In the genomic region with DNA sequence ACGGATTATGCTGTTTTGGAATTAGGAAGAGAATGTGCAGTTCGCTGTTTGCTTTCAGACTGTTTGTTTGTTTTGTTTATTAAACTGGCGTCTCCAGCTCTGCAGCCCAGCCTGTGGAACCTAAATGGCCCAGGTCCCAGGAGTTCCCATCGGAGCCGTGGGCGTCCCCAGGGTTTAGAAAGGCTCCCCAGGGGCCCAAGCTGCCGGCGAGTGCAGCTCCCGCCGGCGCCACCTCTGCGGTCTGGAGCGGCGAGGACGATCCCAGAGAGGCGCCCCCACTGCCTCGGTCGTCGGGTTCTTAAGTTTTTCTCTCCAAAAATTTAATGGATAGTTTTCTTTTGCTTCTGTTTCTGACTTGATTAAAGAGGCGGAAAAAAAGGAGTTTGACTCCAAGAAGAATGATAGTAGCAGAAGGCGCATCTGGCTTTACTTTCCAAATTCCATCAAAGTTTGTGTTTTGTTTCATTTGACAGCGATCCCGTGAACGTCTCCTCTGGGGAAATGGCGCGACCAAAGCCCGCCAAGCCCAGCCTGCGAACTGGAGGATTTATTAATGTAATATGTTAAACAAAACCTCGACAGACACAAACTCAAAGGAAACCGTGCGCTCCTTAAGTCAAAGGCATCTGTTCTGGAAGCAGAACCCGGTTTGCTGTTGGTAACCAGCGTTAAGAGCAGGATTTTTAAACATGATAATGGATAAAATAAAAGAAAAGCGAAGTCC, we compare ENCODE assay signal across 8 cellular contexts. TPM values are rescaled to one million over a fixed set of nuclear protein-coding genes. Genes with fewer than 3 reads are reported as not detected.
A peak's percentile ranks its signal among the peaks of the same experiment; 100 is the strongest.
DNase-seq lines count a peak whose midpoint lies in the region; ATAC-seq and TF ChIP-seq lines count a peak whose summit lies in the region.

No MANE protein-coding gene starts in this region.

- no peak overlapping the region for H3K27ac Mint-ChIP-seq in Caco-2 (ENCODE audit: unreplicated experiment)
- no peak overlapping the region for H3K27ac Mint-ChIP-seq in naive thymus-derived CD4-positive, alpha-beta T cell

- TF ChIP-seq CTCF in Caco-2 (IDR thresholded peaks at IDR 0.05; ENCODE audit: insufficient read depth in 1 of 2, low read depth in 1 of 2, low read length in 1 of 2, severe bottlenecking in 1 of 2, unreplicated experiment in 1 of 2), result no peak
- TF ChIP-seq CTCF in IMR-90 (conservative IDR thresholded peaks at IDR 0.05; ENCODE audit: low read depth, low read length), result no peak
- TF ChIP-seq CTCF in SK-N-SH (IDR thresholded peaks at IDR 0.05), result peak; percentile 30

- peaks cover 12% of the 10 kb centered on the region for H3K27me3 Mint-ChIP-seq in Caco-2 (ENCODE audit: insufficient read depth, unreplicated experiment)
- H3K27me3 Mint-ChIP-seq in naive thymus-derived CD4-positive, alpha-beta T cell, result peaks cover 16 to 63% (median 41%) of the 10 kb centered on the region in 5 donors

- peak overlapping the region; percentile 85 for H3K27ac ChIP-seq in IMR-90 (ENCODE audit: insufficient read depth, low read length)
- peak overlapping the region; percentile 79 to 95 for H3K27ac ChIP-seq in SK-N-SH (ENCODE audit: low read depth in 2 of 2, low read length in 1 of 2)
- H3K27ac ChIP-seq in naive thymus-derived CD4-positive, alpha-beta T cell (ENCODE audit: low read depth, low read length), result no peak overlapping the region

- peaks cover 18 to 29% of the 10 kb centered on the region in 2 experiments for H3K79me1 ChIP-seq in IMR-90 (ENCODE audit: low read depth in 1 of 2, low read length in 2 of 2)

- H3K14ac ChIP-seq in IMR-90 (replicated peaks; ENCODE audit: low read depth, low read length), result peak overlapping the region; percentile 26

- no peak for TF ChIP-seq RAD21 in IMR-90 (IDR thresholded peaks at IDR 0.05; ENCODE audit: low read length)
- peak; percentile 22 for TF ChIP-seq RAD21 in SK-N-SH (IDR thresholded peaks at IDR 0.05; ENCODE audit: low read length)

- peak overlapping the region; percentile 67 for H4K91ac ChIP-seq in IMR-90 (ENCODE audit: insufficient read depth, low read depth, low read length)

- no peak for TF ChIP-seq EP300 in SK-N-SH (IDR thresholded peaks at IDR 0.05; ENCODE audit: borderline replicate concordance in 1 of 2, low read depth in 1 of 2, low read length in 1 of 2)

- CTCF ChIA-PET in Caco-2 (lab: Charles Lee), result no interaction called here
- CTCF ChIA-PET in IMR-90 (lab: Yijun Ruan, JAX), result interaction anchor here (1.3 kb wide), 1 partner anchor 174 kb away, joined by 8 read pairs; no protein-coding TSS in a partner anchor
- CTCF ChIA-PET in SK-N-SH (lab: Yijun Ruan, JAX), result interaction anchor here (0.6 to 3.0 kb wide), 4 partner anchors 13 to 346 kb away, joined by 3 to 13 read pairs (median 5); no protein-coding TSS in a partner anchor
- CTCF ChIA-PET in naive thymus-derived CD4-positive, alpha-beta T cell (lab: Charles Lee), result no interaction called here

- POLR2A ChIA-PET in Caco-2 (lab: Charles Lee) (no interaction called here), IMR-90 (lab: Charles Lee; ENCODE audit: unreplicated experiment) (interaction anchor here (0.5 kb wide), 1 partner anchor 24 kb away, joined by 3 read pairs; no protein-coding TSS in a partner anchor), SK-N-SH (lab: Yijun Ruan, JAX) (no interaction called here)
- POLR2A ChIA-PET in naive thymus-derived CD4-positive, alpha-beta T cell (lab: Charles Lee), result no interaction called here

- dilution Hi-C loops in IMR-90 (cut with HindIII; ENCODE audit: low sequenced_read_pairs, unreplicated experiment), result no loop called here

- peaks cover 9% of the 10 kb centered on the region for H3K79me2 ChIP-seq in SK-N-SH (ENCODE audit: insufficient read depth)

- 0% methylated on average over 7 of the region's 34 CpGs; no CpG with 5 or more reads in 1 of the 2 experiments for WGBS in IMR-90 (ENCODE audit: extremely low coverage in 2 of 2, insufficient read length in 1 of 2), 2 experiments
- 2% methylated on average over 34 of the region's 34 CpGs for WGBS in SK-N-SH (ENCODE audit: low lambda C conversion rate)

- no peaks in the 10 kb centered on the region for H3K9me2 ChIP-seq in SK-N-SH

- DNase-seq in Caco-2, result peak in 1 of 2 experiments; percentile 29
- no peak for DNase-seq in IMR-90
- peak; percentile 72 for DNase-seq in SK-N-SH
- peak; percentile 46 for DNase-seq in fibroblast of gingiva (ENCODE audit: low read depth)
- DNase-seq in naive thymus-derived CD4-positive, alpha-beta T cell, result no peak
- DNase-seq in occipital lobe (lab: John Stamatoyannopoulos, UW), result no peak

- H4K20me1 ChIP-seq in IMR-90 (ENCODE audit: insufficient read depth, low read length) (no peaks in the 10 kb centered on the region; the same call in 1 of the 2 replicates), SK-N-SH (ENCODE audit: insufficient read depth) (no peaks in the 10 kb centered on the region)

- peaks cover 6% of the 10 kb centered on the region for H3F3A ChIP-seq in SK-N-SH (replicated peaks; ENCODE audit: insufficient read depth)

- H2BK120ac ChIP-seq in IMR-90 (ENCODE audit: low read depth, low read length), result peak overlapping the region; percentile 74

- H3K36me3 ChIP-seq in Caco-2 (ENCODE audit: control insufficient read depth, insufficient read depth, low read length) (no peaks in the 10 kb centered on the region), IMR-90 (ENCODE audit: control insufficient read depth, insufficient read depth, low read length) (no peaks in the 10 kb centered on the region; the same call in 1 of the 2 replicates), SK-N-SH (replicated peaks in 1 of 2; ENCODE audit: control insufficient read depth in 1 of 2, insufficient read depth in 2 of 2, low read length in 1 of 2) (peaks cover 0 to 4% of the 10 kb centered on the region in 2 experiments)
- no peaks in the 10 kb centered on the region for H3K36me3 ChIP-seq in naive thymus-derived CD4-positive, alpha-beta T cell (ENCODE audit: control insufficient read depth in 2 of 3, insufficient read depth in 3 of 3, low read length in 3 of 3)

- H3K4me3 Mint-ChIP-seq in Caco-2 (ENCODE audit: unreplicated experiment), result peak overlapping the region; percentile 89
- peak overlapping the region; percentile 85 to 96 (median 88) for H3K4me3 Mint-ChIP-seq in naive thymus-derived CD4-positive, alpha-beta T cell

- H3K27me3 ChIP-seq in Caco-2 (replicated peaks; ENCODE audit: control insufficient read depth, insufficient read depth, low read length) (0 out of 2 replicates have a peak, but pooled peaks cover 1% of the 10 kb centered on the region), IMR-90 (ENCODE audit: control insufficient read depth, insufficient read depth, low read length) (no peaks in the 10 kb centered on the region), SK-N-SH (ENCODE audit: insufficient read depth) (no peaks in the 10 kb centered on the region)
- H3K27me3 ChIP-seq in naive thymus-derived CD4-positive, alpha-beta T cell (ENCODE audit: control insufficient read depth in 2 of 2, insufficient read depth in 2 of 2, low read length in 2 of 2), result no peaks in the 10 kb centered on the region

- peak overlapping the region; percentile 71 for H3K4ac ChIP-seq in IMR-90 (ENCODE audit: low read depth, low read length)

- H2BK20ac ChIP-seq in IMR-90 (ENCODE audit: low read depth, low read length), result peak overlapping the region; percentile 50; the same call in 1 of the 2 replicates

- ATAC-seq in IMR-90 (ENCODE audit: low read depth), result peak; percentile 0
- no peak for ATAC-seq in naive thymus-derived CD4-positive, alpha-beta T cell
- ATAC-seq in GM21529 (IDR thresholded peaks at IDR 0.05; ENCODE audit: unreplicated experiment), result no peak
- ATAC-seq in GM21786 (IDR thresholded peaks at IDR 0.05; ENCODE audit: unreplicated experiment), result no peak

- H3K4me1 ChIP-seq in Caco-2 (peaks cover 4% of the 10 kb centered on the region), IMR-90 (ENCODE audit: control insufficient read depth, insufficient read depth, low read length) (peaks cover 4% of the 10 kb centered on the region), SK-N-SH (ENCODE audit: control insufficient read depth in 1 of 2, insufficient read depth in 2 of 2, low read depth in 1 of 2, low read length in 1 of 2) (peaks cover 0 to 31% of the 10 kb centered on the region in 2 experiments; a peak in 2 of 4 replicates)
- H3K4me1 ChIP-seq in naive thymus-derived CD4-positive, alpha-beta T cell (ENCODE audit: control insufficient read depth in 2 of 2, insufficient read depth in 2 of 2, low read length in 2 of 2), result peaks cover 0 to 9% of the 10 kb centered on the region in 2 donors

- no peaks in the 10 kb centered on the region for H3K9me3 ChIP-seq in Caco-2
- no peaks in the 10 kb centered on the region for H3K9me3 ChIP-seq in IMR-90 (ENCODE audit: control insufficient read depth, insufficient read depth, low read length)
- H3K9me3 ChIP-seq in SK-N-SH, result no peaks in the 10 kb centered on the region
- H3K9me3 ChIP-seq in naive thymus-derived CD4-positive, alpha-beta T cell (ENCODE audit: control insufficient read depth in 2 of 3, low read length in 3 of 3), result no peaks in the 10 kb centered on the region

- H2AFZ ChIP-seq in IMR-90 (replicated peaks; ENCODE audit: low read length, poor library complexity) (peak overlapping the region; percentile 84), SK-N-SH (ENCODE audit: low read depth) (peak overlapping the region; percentile 89)

- H3K4me2 ChIP-seq in IMR-90 (ENCODE audit: low read depth, low read length) (peak overlapping the region; percentile 65), SK-N-SH (peak overlapping the region; percentile 75)

- no peaks in the 10 kb centered on the region for H3K36me3 Mint-ChIP-seq in Caco-2 (ENCODE audit: insufficient read depth, unreplicated experiment)
- no peaks in the 10 kb centered on the region for H3K36me3 Mint-ChIP-seq in naive thymus-derived CD4-positive, alpha-beta T cell

- H3K56ac ChIP-seq in IMR-90 (ENCODE audit: extremely low read depth, insufficient read depth, low read length), result peak overlapping the region; percentile 93

- in situ Hi-C loops in IMR-90 (cut with MboI; ENCODE audit: low sequenced_read_pairs), result no loop called here

- H2BK15ac ChIP-seq in IMR-90 (ENCODE audit: low read depth, low read length), result peak overlapping the region; percentile 18; the same call in 1 of the 3 replicates

- peak overlapping the region; percentile 53 to 58; a peak in 2 of 4 replicates for H4K8ac ChIP-seq in IMR-90 (ENCODE audit: low read depth in 2 of 2, low read length in 2 of 2)

- H4K5ac ChIP-seq in IMR-90 (ENCODE audit: low read depth, low read length), result peak overlapping the region; percentile 50

- no peak overlapping the region for H2AK5ac ChIP-seq in IMR-90 (ENCODE audit: low read depth, low read length)

- H3K4me1 Mint-ChIP-seq in Caco-2 (ENCODE audit: low read depth, unreplicated experiment), result no peaks in the 10 kb centered on the region
- H3K4me1 Mint-ChIP-seq in naive thymus-derived CD4-positive, alpha-beta T cell, result peaks cover 0 to 26% (median 12%) of the 10 kb centered on the region in 7 donors

- peak overlapping the region; percentile 78 for H2BK5ac ChIP-seq in IMR-90 (ENCODE audit: low read depth, low read length, poor library complexity, severe bottlenecking)

- H2AK9ac ChIP-seq in IMR-90 (replicated peaks; ENCODE audit: low read depth, low read length, poor library complexity), result peak overlapping the region; percentile 26

- H3K9me1 ChIP-seq in IMR-90 (ENCODE audit: insufficient read depth, low read length), result peaks cover 5% of the 10 kb centered on the region; the same call in 1 of the 2 replicates

- no TSS peak for BruUV-seq in Caco-2 (replicated peaks; lab: Mats Ljungman, UMichigan)
- no TSS peak for BruUV-seq in IMR-90 (replicated peaks; lab: Mats Ljungman, UMichigan)

- H3K4me3 ChIP-seq in Caco-2 (ENCODE audit: low read depth, low read length) (peak overlapping the region; percentile 61), IMR-90 (ENCODE audit: insufficient read depth, low read depth, low read length) (peak overlapping the region; percentile 70), SK-N-SH (ENCODE audit: low read depth in 2 of 2, low read length in 1 of 2) (peak overlapping the region; percentile 79 to 92)
- peak overlapping the region; percentile 47 for H3K4me3 ChIP-seq in naive thymus-derived CD4-positive, alpha-beta T cell (ENCODE audit: low read length)

- peak overlapping the region; percentile 83 for H3K23ac ChIP-seq in IMR-90 (ENCODE audit: low read depth, low read length)

- no peaks in the 10 kb centered on the region for H3K9me3 Mint-ChIP-seq in Caco-2 (ENCODE audit: unreplicated experiment)
- H3K9me3 Mint-ChIP-seq in naive thymus-derived CD4-positive, alpha-beta T cell, result no peaks in the 10 kb centered on the region

- H3K9ac ChIP-seq in IMR-90 (ENCODE audit: low read depth, low read length), result peak overlapping the region; percentile 65
- H3K9ac ChIP-seq in SK-N-SH, result peak overlapping the region; percentile 62

- intact Hi-C loops in Caco-2 (cut with micrococcal nuclease; ENCODE audit: unreplicated experiment) (loop anchor here (2.0 kb wide), 1 partner anchor 175 kb away; no protein-coding TSS in a partner anchor), IMR-90 (cut with micrococcal nuclease) (loop anchor here (1.0 to 10.0 kb wide), 9 partner anchors 80 to 1184 kb away; a partner anchor contains a TSS)
- intact Hi-C loops in naive thymus-derived CD4-positive, alpha-beta T cell (cut with micrococcal nuclease), result loop anchor here (1.0 to 10.0 kb wide), 5 partner anchors 179 to 1184 kb away; a partner anchor contains a TSS

- TF ChIP-seq POLR2A in IMR-90 (IDR thresholded peaks at IDR 0.05; ENCODE audit: low read depth, low read length), result no peak

- H3K18ac ChIP-seq in IMR-90 (ENCODE audit: low read depth, low read length), result peak overlapping the region; percentile 73

RNA-seq across cellular contexts. Expression of a gene that starts 0.7 kb away (rescaled TPM):
- total RNA-seq in Caco-2 (2022) (1.2 and 1.5 TPM in 2 replicates), IMR-90 (2012; rRNA removed) (3.6 and 4.4 TPM in 2 replicates), occipital lobe (10.0 TPM)
- polyA plus RNA-seq in IMR-90 (2012; rRNA removed) (6.5 and 6.8 TPM in 2 replicates), SK-N-SH (2012; rRNA removed) (3.3 and 3.8 TPM in 2 replicates)
- polyA plus RNA-seq in IMR-90 (2012; cell fraction: cytosol; rRNA removed), result 3.0 and 9.1 TPM in 2 replicates
- 1.8 and 3.0 TPM in 2 replicates for polyA plus RNA-seq in IMR-90 (2012; cell fraction: nucleus; rRNA removed; ENCODE audit: low replicate concordance)
- 2.3 and 3.5 TPM in 2 replicates for polyA plus RNA-seq in SK-N-SH (2012; cell fraction: cytosol; rRNA removed)
- 1.8 and 2.4 TPM in 2 replicates for polyA plus RNA-seq in SK-N-SH (2012; cell fraction: nucleus; rRNA removed)
- 1 to 10 TPM in 1 of 5 experiments, under 1 TPM in 4; 0.24 to 3.4 (median 0.64) TPM for total RNA-seq in naive thymus-derived CD4-positive, alpha-beta T cell
- 1 to 10 TPM in 1 of 2 donors, under 1 TPM in 1; 0.60 to 1.3 TPM for polyA plus RNA-seq in naive thymus-derived CD4-positive, alpha-beta T cell

Comparison
In these comparisons a context has a peak if more than half of its experiments do, and no peak if none do; other contexts are left out.
1. DNase-seq: peak in SK-N-SH (single experiment) and fibroblast of gingiva (single experiment); none in IMR-90 (single experiment), naive thymus-derived CD4-positive, alpha-beta T cell (0 of 9) and occipital lobe (single experiment).
2. CTCF ChIA-PET loops: an anchor here in IMR-90 (1.3 kb wide) and SK-N-SH (0.6 to 3.0 kb wide); none called in Caco-2 and naive thymus-derived CD4-positive, alpha-beta T cell.
3. Peak in every context shown above with its lines, with median percentiles within 50 percentile points of each other: H3K4me3 ChIP-seq.